Comparison of ENCODE assay signal across 12 cellular contexts in genomic region chr1:202623075-202623474, GRCh38.
DNase-seq lines count a peak whose midpoint lies in the region; ATAC-seq and TF ChIP-seq lines count a peak whose summit lies in the region.
"Had no signal": no experiment of that assay in that cellular context is flagged by ENCODE, and none has a peak within 500 bp of the region (broad histone marks: within the 10 kb centered on the region; RNA-seq: fewer than 3 reads in every experiment).

No MANE protein-coding gene starts in this region.

- no peaks in the 10 kb centered on the region for H3K9me3 Mint-ChIP-seq in activated CD4-positive, alpha-beta memory T cell treated with anti-CD3 and anti-CD28 coated beads, Interleukin-2, amount 10 ng/mL, durations not matched to agents 7 days and 5 days

- no peak overlapping the region for H3K4me3 ChIP-seq in cardiac fibroblast (replicated peaks in 1 of 2; ENCODE audit: low read depth in 2 of 2, low read length in 2 of 2)

- DNase-seq in A172 (ENCODE audit: low spot score): peak; percentile 67
- peak; percentile 30 for DNase-seq in HT1080 (ENCODE audit: low read depth)
- DNase-seq in cardiac fibroblast (ENCODE audit: low read depth in 2 of 2): peak; percentile 64 to 65
- peak; percentile 32 for DNase-seq in left kidney (ENCODE audit: low read depth, low spot score)
- DNase-seq in NCI-H510A (lab: John Stamatoyannopoulos, UW): no peak
- DNase-seq in activated CD4-positive, alpha-beta memory T cell treated with anti-CD3 and anti-CD28 coated beads, Interleukin-2, amount 10 ng/mL, durations not matched to agents 7 days and 5 days: no peak
- DNase-seq in NCI-H774 (lab: John Stamatoyannopoulos, UW): no peak
- DNase-seq: AML-193, foreskin melanocyte, midbrain, NCI-H2171 had no signal

- POLR2A ChIA-PET in activated CD4-positive, alpha-beta memory T cell treated with anti-CD3 and anti-CD28 coated beads, Interleukin-2, amount 10 ng/mL, durations not matched to agents 7 days and 5 days (lab: Charles Lee): no interaction called here

- H3K4me3 Mint-ChIP-seq in activated CD4-positive, alpha-beta memory T cell treated with anti-CD3 and anti-CD28 coated beads, Interleukin-2, amount 10 ng/mL, durations not matched to agents 7 days and 5 days: no peak overlapping the region

- peaks cover 19% of the 10 kb centered on the region for H3K27me3 Mint-ChIP-seq in activated CD4-positive, alpha-beta memory T cell treated with anti-CD3 and anti-CD28 coated beads, Interleukin-2, amount 10 ng/mL, durations not matched to agents 7 days and 5 days

- H3K27ac Mint-ChIP-seq in activated CD4-positive, alpha-beta memory T cell treated with anti-CD3 and anti-CD28 coated beads, Interleukin-2, amount 10 ng/mL, durations not matched to agents 7 days and 5 days: no peak overlapping the region

- TF ChIP-seq CTCF in cardiac fibroblast (IDR thresholded peaks at IDR 0.05; ENCODE audit: low read depth, low read length): no peak

- CTCF ChIA-PET in activated CD4-positive, alpha-beta memory T cell treated with anti-CD3 and anti-CD28 coated beads, Interleukin-2, amount 10 ng/mL, durations not matched to agents 7 days and 5 days (lab: Charles Lee): interaction anchor here (1.8 kb wide), 1 partner anchor 279 kb away, joined by 4 read pairs; no protein-coding TSS in a partner anchor

- peaks cover 11% of the 10 kb centered on the region for H3K4me1 Mint-ChIP-seq in activated CD4-positive, alpha-beta memory T cell treated with anti-CD3 and anti-CD28 coated beads, Interleukin-2, amount 10 ng/mL, durations not matched to agents 7 days and 5 days

- no peak for ATAC-seq in GM19467 (IDR thresholded peaks at IDR 0.05; ENCODE audit: unreplicated experiment)

- no peaks in the 10 kb centered on the region for H3K36me3 Mint-ChIP-seq in activated CD4-positive, alpha-beta memory T cell treated with anti-CD3 and anti-CD28 coated beads, Interleukin-2, amount 10 ng/mL, durations not matched to agents 7 days and 5 days (ENCODE audit: low read depth)

Comparison
In these comparisons a context has a peak if more than half of its experiments do, and no peak if none do; other contexts are left out.
1. DNase-seq: peak in A172 (single experiment), HT1080 (single experiment), cardiac fibroblast (2 of 2) and left kidney (single experiment); none in NCI-H510A (single experiment), activated CD4-positive, alpha-beta memory T cell treated with anti-CD3 and anti-CD28 coated beads, Interleukin-2, amount 10 ng/mL, durations not matched to agents 7 days and 5 days (single experiment) and NCI-H774 (single experiment).